Comparison of ENCODE assay signal across 8 cellular contexts in the genomic region with DNA sequence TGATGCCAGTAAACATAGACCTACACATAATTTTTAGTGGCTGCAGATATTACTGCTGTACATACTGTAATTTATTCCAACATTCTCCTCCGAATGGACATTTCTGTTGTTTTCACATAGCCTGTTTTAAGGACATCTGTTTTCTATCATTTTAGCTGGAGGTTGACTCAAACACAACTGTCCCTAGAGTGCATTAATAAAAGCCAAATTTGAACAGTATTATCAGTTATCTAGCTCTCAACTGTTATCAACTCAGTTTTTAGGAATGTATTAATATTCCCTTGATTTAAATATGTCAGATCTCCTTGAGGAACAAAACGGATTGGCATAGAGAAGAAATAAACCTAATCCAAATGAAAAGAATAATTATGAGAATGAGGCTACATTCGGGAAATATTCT. TPM values are rescaled to one million over a fixed set of nuclear protein-coding genes. Genes with fewer than 3 reads are reported as not detected.
"Had no signal": no experiment of that assay in that cellular context is flagged by ENCODE, and none has a peak within 500 bp of the region (broad histone marks: within the 10 kb centered on the region; RNA-seq: fewer than 3 reads in every experiment).

No MANE protein-coding gene starts in this region.

- DNase-seq: GDM1, GF-D8 had no signal

- ATAC-seq: GM12878 had no signal

- FAIRE-seq: G401.6, GM12878, GM12891, GM12892, GM18507, GM19239 had no signal

- H3K4me3 ChIP-seq: GM12878 had no signal

RNA-seq across cellular contexts. Expression of gene PIWIL1, which starts 17.1 kb away (rescaled TPM):
- total RNA-seq: GM12878 had no signal
- polyA plus RNA-seq: GM12878 had no signal
